1 cellular context compared by ENCODE assay signal in the genomic region with DNA sequence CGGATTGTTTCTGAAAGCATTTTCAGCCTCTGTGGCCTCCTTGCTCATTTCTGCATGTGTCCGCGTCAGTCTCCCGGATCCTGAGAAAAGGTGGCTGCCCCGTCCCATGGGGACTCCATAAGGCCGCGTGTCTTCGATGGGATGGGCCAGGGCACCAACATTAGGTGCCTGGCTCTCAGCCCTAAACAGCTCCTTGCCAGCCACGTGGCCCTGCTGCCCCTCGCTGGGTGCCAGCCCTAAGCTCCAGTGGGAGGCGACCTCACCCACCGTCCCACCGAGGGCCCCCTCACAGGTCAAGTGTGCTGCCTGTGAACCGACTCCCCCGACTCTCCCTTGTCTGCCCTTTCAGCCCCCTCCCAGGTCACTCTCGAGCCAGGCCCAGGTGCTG.
A peak's percentile ranks its signal among the peaks of the same experiment; 100 is the strongest.
TF ChIP-seq lines count a peak whose summit lies in the region.

No MANE protein-coding gene starts in this region.

TF ChIP-seq in GM12878, 131 proteins besides CTCF, POLR2A, EP300 and RAD21:
- TF ChIP-seq, protein P1, sequence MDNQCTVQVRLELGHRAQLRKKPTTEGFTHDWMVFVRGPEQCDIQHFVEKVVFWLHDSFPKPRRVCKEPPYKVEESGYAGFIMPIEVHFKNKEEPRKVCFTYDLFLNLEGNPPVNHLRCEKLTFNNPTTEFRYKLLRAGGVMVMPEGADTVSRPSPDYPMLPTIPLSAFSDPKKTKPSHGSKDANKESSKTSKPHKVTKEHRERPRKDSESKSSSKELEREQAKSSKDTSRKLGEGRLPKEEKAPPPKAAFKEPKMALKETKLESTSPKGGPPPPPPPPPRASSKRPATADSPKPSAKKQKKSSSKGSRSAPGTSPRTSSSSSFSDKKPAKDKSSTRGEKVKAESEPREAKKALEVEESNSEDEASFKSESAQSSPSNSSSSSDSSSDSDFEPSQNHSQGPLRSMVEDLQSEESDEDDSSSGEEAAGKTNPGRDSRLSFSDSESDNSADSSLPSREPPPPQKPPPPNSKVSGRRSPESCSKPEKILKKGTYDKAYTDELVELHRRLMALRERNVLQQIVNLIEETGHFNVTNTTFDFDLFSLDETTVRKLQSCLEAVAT (IDR thresholded peaks at IDR 0.05) = 0 out of 2 replicates have a peak, but pooled peaks have one; percentile 1
- TF ChIP-seq, protein P2, sequence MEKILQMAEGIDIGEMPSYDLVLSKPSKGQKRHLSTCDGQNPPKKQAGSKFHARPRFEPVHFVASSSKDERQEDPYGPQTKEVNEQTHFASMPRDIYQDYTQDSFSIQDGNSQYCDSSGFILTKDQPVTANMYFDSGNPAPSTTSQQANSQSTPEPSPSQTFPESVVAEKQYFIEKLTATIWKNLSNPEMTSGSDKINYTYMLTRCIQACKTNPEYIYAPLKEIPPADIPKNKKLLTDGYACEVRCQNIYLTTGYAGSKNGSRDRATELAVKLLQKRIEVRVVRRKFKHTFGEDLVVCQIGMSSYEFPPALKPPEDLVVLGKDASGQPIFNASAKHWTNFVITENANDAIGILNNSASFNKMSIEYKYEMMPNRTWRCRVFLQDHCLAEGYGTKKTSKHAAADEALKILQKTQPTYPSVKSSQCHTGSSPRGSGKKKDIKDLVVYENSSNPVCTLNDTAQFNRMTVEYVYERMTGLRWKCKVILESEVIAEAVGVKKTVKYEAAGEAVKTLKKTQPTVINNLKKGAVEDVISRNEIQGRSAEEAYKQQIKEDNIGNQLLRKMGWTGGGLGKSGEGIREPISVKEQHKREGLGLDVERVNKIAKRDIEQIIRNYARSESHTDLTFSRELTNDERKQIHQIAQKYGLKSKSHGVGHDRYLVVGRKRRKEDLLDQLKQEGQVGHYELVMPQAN (conservative IDR thresholded peaks at IDR 0.05) = no peak
- peak; percentile 48 for TF ChIP-seq MYC (IDR thresholded peaks at IDR 0.05; ENCODE audit: insufficient read depth, insufficient read length, insufficient replicate concordance, low read length, severe bottlenecking)
- TF ChIP-seq BACH1 (IDR thresholded peaks at IDR 0.05; ENCODE audit: borderline replicate concordance) = peak; percentile 26; the same call in 1 of the 2 replicates
- TF ChIP-seq, protein P3, sequence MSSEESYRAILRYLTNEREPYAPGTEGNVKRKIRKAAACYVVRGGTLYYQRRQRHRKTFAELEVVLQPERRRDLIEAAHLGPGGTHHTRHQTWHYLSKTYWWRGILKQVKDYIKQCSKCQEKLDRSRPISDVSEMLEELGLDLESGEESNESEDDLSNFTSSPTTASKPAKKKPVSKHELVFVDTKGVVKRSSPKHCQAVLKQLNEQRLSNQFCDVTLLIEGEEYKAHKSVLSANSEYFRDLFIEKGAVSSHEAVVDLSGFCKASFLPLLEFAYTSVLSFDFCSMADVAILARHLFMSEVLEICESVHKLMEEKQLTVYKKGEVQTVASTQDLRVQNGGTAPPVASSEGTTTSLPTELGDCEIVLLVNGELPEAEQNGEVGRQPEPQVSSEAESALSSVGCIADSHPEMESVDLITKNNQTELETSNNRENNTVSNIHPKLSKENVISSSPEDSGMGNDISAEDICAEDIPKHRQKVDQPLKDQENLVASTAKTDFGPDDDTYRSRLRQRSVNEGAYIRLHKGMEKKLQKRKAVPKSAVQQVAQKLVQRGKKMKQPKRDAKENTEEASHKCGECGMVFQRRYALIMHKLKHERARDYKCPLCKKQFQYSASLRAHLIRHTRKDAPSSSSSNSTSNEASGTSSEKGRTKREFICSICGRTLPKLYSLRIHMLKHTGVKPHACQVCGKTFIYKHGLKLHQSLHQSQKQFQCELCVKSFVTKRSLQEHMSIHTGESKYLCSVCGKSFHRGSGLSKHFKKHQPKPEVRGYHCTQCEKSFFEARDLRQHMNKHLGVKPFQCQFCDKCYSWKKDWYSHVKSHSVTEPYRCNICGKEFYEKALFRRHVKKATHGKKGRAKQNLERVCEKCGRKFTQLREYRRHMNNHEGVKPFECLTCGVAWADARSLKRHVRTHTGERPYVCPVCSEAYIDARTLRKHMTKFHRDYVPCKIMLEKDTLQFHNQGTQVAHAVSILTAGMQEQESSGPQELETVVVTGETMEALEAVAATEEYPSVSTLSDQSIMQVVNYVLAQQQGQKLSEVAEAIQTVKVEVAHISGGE (CRISPR knock-in tag; IDR thresholded peaks at IDR 0.05) = no peak
